8 cellular contexts compared by ENCODE assay signal in genomic region chr17:74842599-74843351, GRCh38. TPM values are rescaled to one million over a fixed set of nuclear protein-coding genes. Genes with fewer than 3 reads are reported as not detected.
DNase-seq lines count a peak whose midpoint lies in the region; ATAC-seq and TF ChIP-seq lines count a peak whose summit lies in the region.

No MANE protein-coding gene starts in this region.

- H3K27me3 Mint-ChIP-seq in progenitor cell of endocrine pancreas: peaks cover 46% of the 10 kb centered on the region

- intact Hi-C loops in left ventricle myocardium superior (cut with micrococcal nuclease): no loop called here

- no peak overlapping the region for H3K27ac Mint-ChIP-seq in progenitor cell of endocrine pancreas

- no peak overlapping the region for H3K4me3 Mint-ChIP-seq in progenitor cell of endocrine pancreas (ENCODE audit: low read depth)

- peaks cover 14% of the 10 kb centered on the region for H3K4me1 Mint-ChIP-seq in progenitor cell of endocrine pancreas (ENCODE audit: low read depth)

- TF ChIP-seq CTCF in progenitor cell of endocrine pancreas (IDR thresholded peaks at IDR 0.05; ENCODE audit: unreplicated experiment): peak; percentile 66

- peak; percentile 86 for ATAC-seq in left ventricle myocardium superior
- no peak for ATAC-seq in HG03432 (IDR thresholded peaks at IDR 0.05; ENCODE audit: unreplicated experiment)
- ATAC-seq in GM18909 (IDR thresholded peaks at IDR 0.05; ENCODE audit: poor library complexity, unreplicated experiment): no peak

- no peaks in the 10 kb centered on the region for H3K9me3 Mint-ChIP-seq in progenitor cell of endocrine pancreas (ENCODE audit: low read depth)

- peak; percentile 27 for DNase-seq in GM04504 (ENCODE audit: low read depth)
- DNase-seq in NCI-H146 treated with DMSO at 0.1 percent for 48 hours (lab: John Stamatoyannopoulos, UW; ENCODE audit: unreplicated experiment): peak; percentile 17
- DNase-seq in anterior cingulate cortex (lab: John Stamatoyannopoulos, UW): peak in 53 of 58 donors; percentile 32 to 84 (median 70)
- DNase-seq in left ventricle myocardium superior: peak; percentile 90
- peak; percentile 64 for DNase-seq in progenitor cell of endocrine pancreas (ENCODE audit: low spot score, unreplicated experiment)
- no peak for DNase-seq in activated CD4-positive, alpha-beta T cell treated with anti-CD3 and anti-CD28 coated beads, Interleukin-2, amount 50 U/mL, for 4 hours

- H3K36me3 Mint-ChIP-seq in progenitor cell of endocrine pancreas (ENCODE audit: insufficient read depth): no peaks in the 10 kb centered on the region

RNA-seq across cellular contexts. Expression of gene GRIN2C, which starts 16.9 kb away (rescaled TPM):
- 0.52 TPM for total RNA-seq in left ventricle myocardium superior
- 0.57 and 0.84 TPM in 2 replicates for total RNA-seq in progenitor cell of endocrine pancreas

RNA-seq across cellular contexts. Expression of gene FDXR, which starts 30.0 kb away (rescaled TPM):
- 4.5 TPM for total RNA-seq in left ventricle myocardium superior
- 16.9 and 18.2 TPM in 2 replicates for total RNA-seq in progenitor cell of endocrine pancreas

RNA-seq across cellular contexts. Expression of gene FADS6, which starts 50.7 kb away (rescaled TPM):
- total RNA-seq in left ventricle myocardium superior: not detected
- 0.14 and 0.42 TPM in 2 replicates for total RNA-seq in progenitor cell of endocrine pancreas

Comparison
In these comparisons a context has a peak if more than half of its experiments do, and no peak if none do; other contexts are left out.
1. DNase-seq: peak in GM04504 (single experiment), NCI-H146 treated with DMSO at 0.1 percent for 48 hours (single experiment), anterior cingulate cortex (53 of 58), left ventricle myocardium superior (single experiment) and progenitor cell of endocrine pancreas (single experiment); none in activated CD4-positive, alpha-beta T cell treated with anti-CD3 and anti-CD28 coated beads, Interleukin-2, amount 50 U/mL, for 4 hours (0 of 2).